1 cellular context compared by ENCODE assay signal in genomic region chr19:17861542-17862402, GRCh38.
TF ChIP-seq lines count a peak whose summit lies in the region.

No MANE protein-coding gene starts in this region.

TF ChIP-seq in HepG2, 621 proteins besides CTCF, POLR2A, EP300 and RAD21 (continues in another document):
- no peak for TF ChIP-seq NPAS2 (CRISPR knock-in tag; IDR thresholded peaks at IDR 0.05; ENCODE audit: borderline replicate concordance)
- no peak for TF ChIP-seq KLF11 (CRISPR knock-in tag; IDR thresholded peaks at IDR 0.05)
- no peak for TF ChIP-seq CSRNP2 (CRISPR knock-in tag; conservative IDR thresholded peaks at IDR 0.05; ENCODE audit: low read depth)
- no peak for TF ChIP-seq U2AF1 (optimal IDR thresholded peaks at IDR 0.05; ENCODE audit: low read depth, low read length)
- TF ChIP-seq HNF4A (CRISPR knock-in tag; IDR thresholded peaks at IDR 0.05), result no peak
- TF ChIP-seq POLR2G (IDR thresholded peaks at IDR 0.05; ENCODE audit: low read depth, low read length), result peak; percentile 39
- TF ChIP-seq ZNF318 (CRISPR knock-in tag; IDR thresholded peaks at IDR 0.05), result no peak
- TF ChIP-seq, protein P1, sequence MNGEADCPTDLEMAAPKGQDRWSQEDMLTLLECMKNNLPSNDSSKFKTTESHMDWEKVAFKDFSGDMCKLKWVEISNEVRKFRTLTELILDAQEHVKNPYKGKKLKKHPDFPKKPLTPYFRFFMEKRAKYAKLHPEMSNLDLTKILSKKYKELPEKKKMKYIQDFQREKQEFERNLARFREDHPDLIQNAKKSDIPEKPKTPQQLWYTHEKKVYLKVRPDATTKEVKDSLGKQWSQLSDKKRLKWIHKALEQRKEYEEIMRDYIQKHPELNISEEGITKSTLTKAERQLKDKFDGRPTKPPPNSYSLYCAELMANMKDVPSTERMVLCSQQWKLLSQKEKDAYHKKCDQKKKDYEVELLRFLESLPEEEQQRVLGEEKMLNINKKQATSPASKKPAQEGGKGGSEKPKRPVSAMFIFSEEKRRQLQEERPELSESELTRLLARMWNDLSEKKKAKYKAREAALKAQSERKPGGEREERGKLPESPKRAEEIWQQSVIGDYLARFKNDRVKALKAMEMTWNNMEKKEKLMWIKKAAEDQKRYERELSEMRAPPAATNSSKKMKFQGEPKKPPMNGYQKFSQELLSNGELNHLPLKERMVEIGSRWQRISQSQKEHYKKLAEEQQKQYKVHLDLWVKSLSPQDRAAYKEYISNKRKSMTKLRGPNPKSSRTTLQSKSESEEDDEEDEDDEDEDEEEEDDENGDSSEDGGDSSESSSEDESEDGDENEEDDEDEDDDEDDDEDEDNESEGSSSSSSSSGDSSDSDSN (CRISPR knock-in tag; IDR thresholded peaks at IDR 0.05), result 0 out of 2 replicates have a peak, but pooled peaks have one; percentile 7
- TF ChIP-seq GLMP (CRISPR knock-in tag; IDR thresholded peaks at IDR 0.05; ENCODE audit: borderline replicate concordance), result no peak
- TF ChIP-seq GMEB1 (CRISPR knock-in tag; IDR thresholded peaks at IDR 0.05; ENCODE audit: borderline replicate concordance), result no peak
- no peak for TF ChIP-seq ISL2 (CRISPR knock-in tag; IDR thresholded peaks at IDR 0.05)
- TF ChIP-seq, protein P2, sequence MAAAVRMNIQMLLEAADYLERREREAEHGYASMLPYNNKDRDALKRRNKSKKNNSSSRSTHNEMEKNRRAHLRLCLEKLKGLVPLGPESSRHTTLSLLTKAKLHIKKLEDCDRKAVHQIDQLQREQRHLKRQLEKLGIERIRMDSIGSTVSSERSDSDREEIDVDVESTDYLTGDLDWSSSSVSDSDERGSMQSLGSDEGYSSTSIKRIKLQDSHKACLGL (CRISPR knock-in tag; IDR thresholded peaks at IDR 0.05), result no peak
- no peak for TF ChIP-seq ZNF670 (CRISPR knock-in tag; IDR thresholded peaks at IDR 0.05; ENCODE audit: borderline replicate concordance)
- TF ChIP-seq, protein P3, sequence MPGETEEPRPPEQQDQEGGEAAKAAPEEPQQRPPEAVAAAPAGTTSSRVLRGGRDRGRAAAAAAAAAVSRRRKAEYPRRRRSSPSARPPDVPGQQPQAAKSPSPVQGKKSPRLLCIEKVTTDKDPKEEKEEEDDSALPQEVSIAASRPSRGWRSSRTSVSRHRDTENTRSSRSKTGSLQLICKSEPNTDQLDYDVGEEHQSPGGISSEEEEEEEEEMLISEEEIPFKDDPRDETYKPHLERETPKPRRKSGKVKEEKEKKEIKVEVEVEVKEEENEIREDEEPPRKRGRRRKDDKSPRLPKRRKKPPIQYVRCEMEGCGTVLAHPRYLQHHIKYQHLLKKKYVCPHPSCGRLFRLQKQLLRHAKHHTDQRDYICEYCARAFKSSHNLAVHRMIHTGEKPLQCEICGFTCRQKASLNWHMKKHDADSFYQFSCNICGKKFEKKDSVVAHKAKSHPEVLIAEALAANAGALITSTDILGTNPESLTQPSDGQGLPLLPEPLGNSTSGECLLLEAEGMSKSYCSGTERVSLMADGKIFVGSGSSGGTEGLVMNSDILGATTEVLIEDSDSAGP (CRISPR knock-in tag; IDR thresholded peaks at IDR 0.05; ENCODE audit: borderline replicate concordance), result 0 out of 2 replicates have a peak, but pooled peaks have one; percentile 6
- peak; percentile 8; the same call in 1 of the 2 replicates for TF ChIP-seq ZNF687 (CRISPR knock-in tag; IDR thresholded peaks at IDR 0.05)
- no peak for TF ChIP-seq ARHGAP35 (CRISPR knock-in tag; IDR thresholded peaks at IDR 0.05; ENCODE audit: borderline replicate concordance)
- no peak for TF ChIP-seq ZNF329 (CRISPR knock-in tag; IDR thresholded peaks at IDR 0.05; ENCODE audit: low read depth)
- no peak for TF ChIP-seq ZNF724P (CRISPR knock-in tag; IDR thresholded peaks at IDR 0.05; ENCODE audit: borderline replicate concordance)
- TF ChIP-seq, protein P4, sequence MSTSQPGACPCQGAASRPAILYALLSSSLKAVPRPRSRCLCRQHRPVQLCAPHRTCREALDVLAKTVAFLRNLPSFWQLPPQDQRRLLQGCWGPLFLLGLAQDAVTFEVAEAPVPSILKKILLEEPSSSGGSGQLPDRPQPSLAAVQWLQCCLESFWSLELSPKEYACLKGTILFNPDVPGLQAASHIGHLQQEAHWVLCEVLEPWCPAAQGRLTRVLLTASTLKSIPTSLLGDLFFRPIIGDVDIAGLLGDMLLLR (CRISPR knock-in tag; IDR thresholded peaks at IDR 0.05), result no peak
- TF ChIP-seq ZNF251 (CRISPR knock-in tag; IDR thresholded peaks at IDR 0.05), result no peak
- TF ChIP-seq ZNF225 (CRISPR knock-in tag; IDR thresholded peaks at IDR 0.05), result no peak
- TF ChIP-seq FOSL2 (CRISPR knock-in tag; IDR thresholded peaks at IDR 0.05), result no peak
- TF ChIP-seq, protein P5, sequence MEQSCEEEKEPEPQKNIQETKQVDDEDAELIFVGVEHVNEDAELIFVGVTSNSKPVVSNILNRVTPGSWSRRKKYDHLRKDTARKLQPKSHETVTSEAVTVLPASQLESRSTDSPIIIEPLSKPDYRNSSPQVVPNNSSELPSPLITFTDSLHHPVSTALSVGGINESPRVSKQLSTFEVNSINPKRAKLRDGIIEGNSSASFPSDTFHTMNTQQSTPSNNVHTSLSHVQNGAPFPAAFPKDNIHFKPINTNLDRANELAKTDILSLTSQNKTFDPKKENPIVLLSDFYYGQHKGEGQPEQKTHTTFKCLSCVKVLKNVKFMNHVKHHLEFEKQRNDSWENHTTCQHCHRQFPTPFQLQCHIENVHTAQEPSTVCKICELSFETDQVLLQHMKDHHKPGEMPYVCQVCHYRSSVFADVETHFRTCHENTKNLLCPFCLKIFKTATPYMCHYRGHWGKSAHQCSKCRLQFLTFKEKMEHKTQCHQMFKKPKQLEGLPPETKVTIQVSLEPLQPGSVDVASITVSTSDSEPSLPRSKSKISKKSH (CRISPR knock-in tag; IDR thresholded peaks at IDR 0.05; ENCODE audit: borderline replicate concordance), result 0 out of 2 replicates have a peak, but pooled peaks have one; percentile 25
- TF ChIP-seq RBFOX2 (IDR thresholded peaks at IDR 0.05; ENCODE audit: low read depth, low read length), result 0 out of 2 replicates have a peak, but pooled peaks have one; percentile 29
- no peak for TF ChIP-seq CBFB (CRISPR knock-in tag; IDR thresholded peaks at IDR 0.05)
